19 cellular contexts compared by ENCODE assay signal in the genomic region with DNA sequence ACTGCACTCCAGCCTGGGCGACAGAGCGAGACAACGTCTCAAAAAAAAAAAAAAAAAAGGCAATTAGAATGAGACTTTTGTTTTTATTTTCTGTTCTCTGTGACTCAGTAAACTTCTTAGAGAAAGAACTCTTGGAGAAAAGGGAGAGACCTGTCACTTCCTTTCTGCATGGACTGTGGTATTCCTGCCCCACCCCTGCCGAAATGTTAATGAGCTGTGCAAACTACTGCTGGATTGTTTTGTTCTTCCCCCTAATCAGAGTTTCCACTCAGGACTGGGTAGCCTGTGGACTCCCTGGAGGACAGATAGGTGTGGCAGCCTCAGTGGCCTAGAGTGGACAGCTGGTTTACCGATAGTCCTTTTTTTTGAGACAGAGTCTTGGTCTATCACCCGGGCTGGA. TPM values are rescaled to one million over a fixed set of nuclear protein-coding genes. Genes with fewer than 3 reads are reported as not detected.
DNase-seq lines count a peak whose midpoint lies in the region; ATAC-seq and TF ChIP-seq lines count a peak whose summit lies in the region.
"Had no signal": no experiment of that assay in that cellular context is flagged by ENCODE, and none has a peak within 500 bp of the region (broad histone marks: within the 10 kb centered on the region; RNA-seq: fewer than 3 reads in every experiment).

No MANE protein-coding gene starts in this region.

- H4K12ac ChIP-seq in trophoblast cell (ENCODE audit: low read depth, low read length) = no peak overlapping the region

- no peak overlapping the region for H3K23ac ChIP-seq in trophoblast cell (ENCODE audit: low read length)

- H2AFZ ChIP-seq in trophoblast cell (ENCODE audit: insufficient read depth, low read length, poor library complexity) = no peak overlapping the region

- H3K18ac ChIP-seq in trophoblast cell (ENCODE audit: low read length) = no peak overlapping the region

- peaks cover 14% of the 10 kb centered on the region for H3K36me3 Mint-ChIP-seq in endodermal cell (ENCODE audit: low read depth)
- H3K36me3 Mint-ChIP-seq in natural killer cell = no peaks in the 10 kb centered on the region

- H3K36me3 ChIP-seq in endodermal cell (ENCODE audit: control insufficient read depth, insufficient read depth, low read length) (no peaks in the 10 kb centered on the region), trophoblast cell (ENCODE audit: control insufficient read depth in 1 of 2, insufficient read depth in 2 of 2, low read length in 2 of 2) (no peaks in the 10 kb centered on the region), WERI-Rb-1 (no peaks in the 10 kb centered on the region), ovary (no peaks in the 10 kb centered on the region)
- H3K36me3 ChIP-seq: colonic mucosa had no signal

- H3K27ac ChIP-seq in endodermal cell (ENCODE audit: low read depth, low read length) (peak overlapping the region; percentile 38), trophoblast cell (ENCODE audit: low read depth, low read length) (no peak overlapping the region), WERI-Rb-1 (no peak overlapping the region), ovary (no peak overlapping the region)
- H3K27ac ChIP-seq: colonic mucosa had no signal

- ATAC-seq in natural killer cell = peak in 2 of 3 donors; percentile 4 to 30

- no peak overlapping the region for H3K4ac ChIP-seq in trophoblast cell (ENCODE audit: low read depth, low read length)

- H4K91ac ChIP-seq in trophoblast cell (ENCODE audit: low read depth, low read length) = no peak overlapping the region

- DNase-seq in AG20443 (ENCODE audit: low spot score) (peak; percentile 30), HT1080 (ENCODE audit: low read depth) (peak; percentile 11), endodermal cell (no peak), natural killer cell (no peak), trophoblast cell (no peak), WERI-Rb-1 (no peak), head of caudate nucleus (no peak), ovary (no peak)
- DNase-seq: activated CD4-positive, alpha-beta T cell treated with anti-CD3 and anti-CD28 coated beads for 48 hours; activated naive CD4-positive, alpha-beta T cell treated with Interleukin-2 at 50 U/mL for 16 hours; Caco-2; colonic mucosa; EL; HCEC 1CT; islet precursor cell; mesendoderm; retina had no signal

- TF ChIP-seq CTCF in endodermal cell (conservative IDR thresholded peaks at IDR 0.05) (no peak), natural killer cell (IDR thresholded peaks at IDR 0.05) (no peak), WERI-Rb-1 (IDR thresholded peaks at IDR 0.05; ENCODE audit: low read depth, low read length) (no peak), ovary (IDR thresholded peaks at IDR 0.05) (no peak)

- H3K14ac ChIP-seq in trophoblast cell (ENCODE audit: low read length) = no peak overlapping the region

- H3K4me3 Mint-ChIP-seq in endodermal cell (no peak overlapping the region), natural killer cell (no peak overlapping the region)
- H3K4me3 Mint-ChIP-seq: neural crest cell had no signal

- H3K4me3 ChIP-seq in endodermal cell (ENCODE audit: low read length) (no peak overlapping the region), trophoblast cell (ENCODE audit: low read depth, low read length) (no peak overlapping the region), WERI-Rb-1 (ENCODE audit: low read depth, low read length) (no peak overlapping the region), ovary (no peak overlapping the region)
- H3K4me3 ChIP-seq: colonic mucosa had no signal

- H3K9me3 ChIP-seq in endodermal cell (ENCODE audit: control insufficient read depth, low read length) (no peaks in the 10 kb centered on the region), trophoblast cell (ENCODE audit: insufficient read depth, low read depth, low read length) (no peaks in the 10 kb centered on the region), WERI-Rb-1 (ENCODE audit: severe bottlenecking) (no peaks in the 10 kb centered on the region), ovary (no peaks in the 10 kb centered on the region)
- H3K9me3 ChIP-seq: Caco-2, colonic mucosa had no signal

- H3K27me3 Mint-ChIP-seq in endodermal cell (ENCODE audit: insufficient read depth) (no peaks in the 10 kb centered on the region), natural killer cell (ENCODE audit: low read depth in 2 of 2) (no peaks in the 10 kb centered on the region)

- no peak for TF ChIP-seq POLR2A in ovary (IDR thresholded peaks at IDR 0.05)

- intact Hi-C loops in natural killer cell (cut with micrococcal nuclease) = no loop called here
- intact Hi-C loops in head of caudate nucleus (cut with DNase I) = no loop called here
- intact Hi-C loops in ovary (cut with DNase I) = no loop called here

- no peaks in the 10 kb centered on the region for H3K79me2 ChIP-seq in trophoblast cell (ENCODE audit: control insufficient read depth, insufficient read depth, low read length, poor library complexity)

- H4K8ac ChIP-seq in trophoblast cell (ENCODE audit: low read depth, low read length) = no peak overlapping the region

- H3K27ac Mint-ChIP-seq in endodermal cell = no peak overlapping the region
- H3K27ac Mint-ChIP-seq in natural killer cell = no peak overlapping the region

- H2BK120ac ChIP-seq in trophoblast cell (ENCODE audit: insufficient read depth, low read length, poor library complexity) = no peak overlapping the region

- H3K4me1 ChIP-seq in endodermal cell (ENCODE audit: control insufficient read depth, insufficient read depth, low read length) (no peaks in the 10 kb centered on the region), trophoblast cell (ENCODE audit: control insufficient read depth in 1 of 2, insufficient read depth in 2 of 2, low read length in 2 of 2) (no peaks in the 10 kb centered on the region), ovary (ENCODE audit: insufficient read depth) (peaks cover 2% of the 10 kb centered on the region)
- H3K4me1 ChIP-seq: Caco-2 had no signal

- H3K79me1 ChIP-seq in trophoblast cell (ENCODE audit: low read length) = no peaks in the 10 kb centered on the region

- H3K4me1 Mint-ChIP-seq in endodermal cell = no peaks in the 10 kb centered on the region
- H3K4me1 Mint-ChIP-seq in natural killer cell = peaks cover 28 to 44% of the 10 kb centered on the region in 2 donors

- no peak overlapping the region for H3K9ac ChIP-seq in endodermal cell (ENCODE audit: extremely low read depth, low read length, poor library complexity, severe bottlenecking)
- no peak overlapping the region for H3K9ac ChIP-seq in trophoblast cell (ENCODE audit: low read length)

- WGBS in endodermal cell (ENCODE audit: insufficient coverage in 1 of 2, insufficient read length in 1 of 2), 2 experiments = 90 to 98% methylated on average over 5 to 6 of the region's 6 CpGs
- no CpG with 5 or more reads among the region's 6 CpGs for WGBS in trophoblast cell (ENCODE audit: extremely low coverage, insufficient coverage, insufficient read length)
- 83 to 87% (median 86%) methylated on average over 6 of the region's 6 CpGs for WGBS in ovary, 3 donors

- no peaks in the 10 kb centered on the region for H3K27me3 ChIP-seq in endodermal cell (ENCODE audit: control insufficient read depth, insufficient read depth, low read length, poor library complexity, severe bottlenecking)
- no peaks in the 10 kb centered on the region for H3K27me3 ChIP-seq in trophoblast cell (ENCODE audit: insufficient read depth, low read length)
- no peaks in the 10 kb centered on the region for H3K27me3 ChIP-seq in WERI-Rb-1 (ENCODE audit: insufficient read depth, low read depth, severe bottlenecking)
- H3K27me3 ChIP-seq in ovary = no peaks in the 10 kb centered on the region
- H3K27me3 ChIP-seq: colonic mucosa had no signal

- no peaks in the 10 kb centered on the region for H3K9me3 Mint-ChIP-seq in endodermal cell
- H3K9me3 Mint-ChIP-seq in natural killer cell = no peaks in the 10 kb centered on the region
- H3K9me3 Mint-ChIP-seq: neural crest cell had no signal

- no peak overlapping the region for H2BK12ac ChIP-seq in trophoblast cell (ENCODE audit: low read length)

- no peak overlapping the region for H3K4me2 ChIP-seq in trophoblast cell (ENCODE audit: low read length)

- TF ChIP-seq EP300 in ovary (IDR thresholded peaks at IDR 0.05) = no peak

- H2AK5ac ChIP-seq in trophoblast cell (ENCODE audit: low read length) = no peak overlapping the region

- H2BK5ac ChIP-seq in trophoblast cell (ENCODE audit: low read depth, low read length, poor library complexity) = no peak overlapping the region

RNA-seq across cellular contexts. Expression of gene FAM234A, which starts 7.2 kb away (rescaled TPM):
- total RNA-seq in HT1080 (2014; rRNA removed; shearing (Covaris generic)) = 37.9 and 43.5 TPM in 2 replicates
- polyA plus RNA-seq in HT1080 (2015; cell fraction: cytosol; rRNA removed) = 129 and 131 TPM in 2 replicates
- 108 and 126 TPM in 2 replicates for polyA plus RNA-seq in HT1080 (2015; cell fraction: nucleus; rRNA removed)
- total RNA-seq in endodermal cell (100 to 1,000 TPM; 123 to 130 TPM), natural killer cell (10 to 100 TPM; 32.4 to 42.6 (median 40.7) TPM), ovary (10 to 100 TPM; 20.4 to 61.9 (median 49.2) TPM)
- 85.6 TPM for polyA plus RNA-seq in endodermal cell (2013, experiment 1 of 2)
- 78.2 TPM for polyA plus RNA-seq in endodermal cell (2013, experiment 2 of 2)
- polyA plus RNA-seq in trophoblast cell (2013) = 67.1 and 68.6 TPM in 2 replicates
- 10 to 100 TPM; 37.9 to 51.7 TPM for polyA plus RNA-seq in ovary

RNA-seq across cellular contexts. Expression of gene LUC7L, which starts 12.6 kb away (rescaled TPM):
- 69.2 and 73.3 TPM in 2 replicates for total RNA-seq in HT1080 (2014; rRNA removed; shearing (Covaris generic))
- polyA plus RNA-seq in HT1080 (2015; cell fraction: cytosol; rRNA removed) = 34.6 and 43.0 TPM in 2 replicates
- polyA plus RNA-seq in HT1080 (2015; cell fraction: nucleus; rRNA removed) = 196 and 225 TPM in 2 replicates
- total RNA-seq in endodermal cell (100 to 1,000 TPM; 130 to 151 TPM), natural killer cell (100 to 1,000 TPM; 129 to 168 (median 153) TPM), ovary (100 to 1,000 TPM in 1 of 7 donors, 10 to 100 TPM in 6; 60.7 to 112 (median 74.2) TPM)
- polyA plus RNA-seq in endodermal cell (2013, experiment 1 of 2) = 177 TPM
- 162 TPM for polyA plus RNA-seq in endodermal cell (2013, experiment 2 of 2)
- 62.4 and 68.6 TPM in 2 replicates for polyA plus RNA-seq in trophoblast cell (2013)
- 10 to 100 TPM; 56.6 to 68.5 TPM for polyA plus RNA-seq in ovary

RNA-seq across cellular contexts. Expression of gene RGS11, which starts 33.9 kb away (rescaled TPM):
- total RNA-seq in HT1080 (2014; rRNA removed; shearing (Covaris generic)) = 0.07 TPM in 1 of 2 replicates, not detected in the other
- polyA plus RNA-seq in HT1080 (2015; cell fraction: cytosol; rRNA removed) = 0.20 and 0.32 TPM in 2 replicates
- polyA plus RNA-seq in HT1080 (2015; cell fraction: nucleus; rRNA removed) = 4.0 and 4.4 TPM in 2 replicates
- total RNA-seq in endodermal cell (1 to 10 TPM; 2.0 to 7.8 TPM), natural killer cell (under 1 TPM in 1 of 3 donors, not detected in 2; 0.25 TPM), ovary (1 to 10 TPM in 2 of 7 donors, under 1 TPM in 3, not detected in 2; 0.33 to 1.7 (median 0.72) TPM)
- 3.0 TPM for polyA plus RNA-seq in endodermal cell (2013, experiment 1 of 2)
- polyA plus RNA-seq in endodermal cell (2013, experiment 2 of 2) = 1.5 TPM
- polyA plus RNA-seq in trophoblast cell (2013) = 0.01 and 0.10 TPM in 2 replicates
- under 1 TPM; 0.44 to 0.45 TPM for polyA plus RNA-seq in ovary

RNA-seq across cellular contexts. Expression of gene ARHGDIG, which starts 38.5 kb away (rescaled TPM):
- 0.07 TPM in 1 of 2 replicates, not detected in the other for total RNA-seq in HT1080 (2014; rRNA removed; shearing (Covaris generic))
- not detected in 2 replicates for polyA plus RNA-seq in HT1080 (2015; cell fraction: cytosol; rRNA removed)
- 0.34 and 0.70 TPM in 2 replicates for polyA plus RNA-seq in HT1080 (2015; cell fraction: nucleus; rRNA removed)
- total RNA-seq in endodermal cell (10 to 100 TPM in 1 of 2 donors, 1 to 10 TPM in 1; 6.8 to 19.2 TPM), natural killer cell (1 to 10 TPM in 1 of 3 donors, under 1 TPM in 1, not detected in 1; 0.49 to 1.4 TPM), ovary (under 1 TPM in 1 of 7 donors, not detected in 6; 0.77 TPM)
- 4.6 TPM for polyA plus RNA-seq in endodermal cell (2013, experiment 1 of 2)
- polyA plus RNA-seq in endodermal cell (2013, experiment 2 of 2) = 3.8 TPM
- 0.22 and 0.24 TPM in 2 replicates for polyA plus RNA-seq in trophoblast cell (2013)
- polyA plus RNA-seq in ovary = under 1 TPM in 1 of 2 donors, not detected in 1; 0.10 TPM
- total RNA-seq: T-helper 1 cell treated with Interleukin-12 subunit alpha and Interleukin-12 subunit beta and Interleukin-4 antibody, amounts not matched to agents 30 ng/mL and 1 ng/mL, for 36 hours had no signal

RNA-seq across cellular contexts. Expression of gene PDIA2, which starts 41.1 kb away (rescaled TPM):
- total RNA-seq in HT1080 (2014; rRNA removed; shearing (Covaris generic)) = 1.2 TPM in 1 of 2 replicates, not detected in the other
- not detected in 2 replicates for polyA plus RNA-seq in HT1080 (2015; cell fraction: cytosol; rRNA removed)
- 0.25 and 0.45 TPM in 2 replicates for polyA plus RNA-seq in HT1080 (2015; cell fraction: nucleus; rRNA removed)
- total RNA-seq in endodermal cell (1 to 10 TPM; 2.9 to 9.9 TPM), natural killer cell (not detected), ovary (under 1 TPM in 3 of 7 donors, not detected in 4; 0.15 to 0.92 (median 0.48) TPM)
- 3.8 TPM for polyA plus RNA-seq in endodermal cell (2013, experiment 1 of 2)
- 2.4 TPM for polyA plus RNA-seq in endodermal cell (2013, experiment 2 of 2)
- 0.15 and 0.27 TPM in 2 replicates for polyA plus RNA-seq in trophoblast cell (2013)
- polyA plus RNA-seq in ovary = under 1 TPM in 1 of 2 donors, not detected in 1; 0.04 TPM
- total RNA-seq: T-helper 1 cell treated with Interleukin-12 subunit alpha and Interleukin-12 subunit beta and Interleukin-4 antibody, amounts not matched to agents 30 ng/mL and 1 ng/mL, for 36 hours had no signal

Comparison
In these comparisons a context has a peak if more than half of its experiments do, and no peak if none do; other contexts are left out.
1. DNase-seq: peak in AG20443 (single experiment) and HT1080 (single experiment); none in endodermal cell (single experiment), natural killer cell (single experiment), trophoblast cell (0 of 2), WERI-Rb-1 (single experiment), head of caudate nucleus (0 of 42) and ovary (0 of 5).